ENCODE assay signal across 30 cellular contexts in genomic region chr2:18803141-18803540, GRCh38.
"Had no signal": no experiment of that assay in that cellular context is flagged by ENCODE, and none has a peak within 500 bp of the region (broad histone marks: within the 10 kb centered on the region; RNA-seq: fewer than 3 reads in every experiment).

No MANE protein-coding gene starts in this region.

- H3K4me1 ChIP-seq: adrenal gland, ascending aorta, breast epithelium had no signal

- H3K27me3 ChIP-seq: adrenal gland, ascending aorta, body of pancreas, brain microvascular endothelial cell, breast epithelium, cardiac muscle cell had no signal

- H3K36me3 ChIP-seq: adrenal gland, ascending aorta, brain microvascular endothelial cell, breast epithelium, cardiac muscle cell had no signal

- H3K9me3 ChIP-seq: adrenal gland, ascending aorta, body of pancreas, breast epithelium had no signal

- H3K27ac ChIP-seq: adrenal gland, ascending aorta, body of pancreas, brain microvascular endothelial cell, breast epithelium, cardiac muscle cell had no signal

- ATAC-seq: activated naive CD4-positive, alpha-beta T cell treated with anti-CD3 and anti-CD28 coated beads, Interleukin-2, amount 50 U/mL, for 72 hours; activated naive CD8-positive, alpha-beta T cell treated with anti-CD3 and anti-CD28 coated beads, Interleukin-2, amount 50 U/mL, for 24 hours; activated T-cell treated with anti-CD3 and anti-CD28 coated beads, Interleukin-2, amount 50 U/mL, for 4 hours; activated T-cell treated with anti-CD3 and anti-CD28 coated beads, Interleukin-2, amount 50 U/mL, for 72 hours; activated T-helper 17 cell treated with anti-CD3 and anti-CD28 coated beads, Interleukin-2, amount 50 U/mL, for 72 hours; body of pancreas had no signal

- H3K4me3 ChIP-seq: adrenal gland, ascending aorta, body of pancreas, breast epithelium, cardiac muscle cell had no signal

- DNase-seq: activated effector memory CD4-positive, alpha-beta T cell treated with anti-CD3 and anti-CD28 coated beads, Interleukin-2, amount 50 U/mL, for 16 hours; activated effector memory CD4-positive, alpha-beta T cell treated with Interleukin-2 at 50 U/mL for 16 hours; activated gamma-delta T cell; activated gamma-delta T cell treated with Interleukin-2 at 50 U/mL for 16 hours; activated naive CD4-positive, alpha-beta T cell; activated naive CD4-positive, alpha-beta T cell treated with anti-CD3 and anti-CD28 coated beads for 36 hours; activated naive CD4-positive, alpha-beta T cell treated with anti-CD3 and anti-CD28 coated beads, Interleukin-2, amount 10 ng/mL, durations not matched to agents 7 days and 5 days; activated naive CD4-positive, alpha-beta T cell treated with anti-CD3 and anti-CD28 coated beads, Interleukin-2, amount 50 U/mL, for 16 hours; activated naive CD4-positive, alpha-beta T cell treated with Interleukin-2 at 50 U/mL for 16 hours; activated naive CD8-positive, alpha-beta T cell treated with anti-CD3 and anti-CD28 coated beads for 36 hours; activated naive CD8-positive, alpha-beta T cell treated with anti-CD3 and anti-CD28 coated beads, Interleukin-2, amount 10 ng/mL, durations not matched to agents 7 days and 5 days; activated naive CD8-positive, alpha-beta T cell treated with anti-CD3 and anti-CD28 coated beads, Interleukin-2, amount 50 U/mL, for 24 hours; activated T-cell treated with anti-CD3 and anti-CD28 coated beads, Interleukin-2, amount 50 U/mL, for 4 hours; activated T-cell treated with anti-CD3 and anti-CD28 coated beads, Interleukin-2, amount 50 U/mL, for 48 hours; activated T-cell treated with anti-CD3 and anti-CD28 coated beads, Interleukin-2, amount 50 U/mL, for 72 hours; adrenal gland; amniotic stem cell; amygdala; anterior cingulate cortex; aorta; body of pancreas; brain microvascular endothelial cell; caudate nucleus; central memory CD4-positive, alpha-beta T cell; cerebellar nuclear complex had no signal
